In genomic region chr7:91201731-91202130, GRCh38 we compare ENCODE assay signal across 19 cellular contexts.
DNase-seq lines count a peak whose midpoint lies in the region; ATAC-seq and TF ChIP-seq lines count a peak whose summit lies in the region.
"Had no signal": no experiment of that assay in that cellular context is flagged by ENCODE, and none has a peak within 500 bp of the region (broad histone marks: within the 10 kb centered on the region; RNA-seq: fewer than 3 reads in every experiment).

No MANE protein-coding gene starts in this region.

- no peaks in the 10 kb centered on the region for H3K36me3 ChIP-seq in Peyer's patch
- H3K36me3 ChIP-seq: HAP-1 had no signal

- no peaks in the 10 kb centered on the region for H3K27me3 ChIP-seq in Peyer's patch

- DNase-seq in NCI-H1092 (lab: John Stamatoyannopoulos, UW) (peak; percentile 82), NCI-H146 treated with DMSO at 0.1 percent for 48 hours (lab: John Stamatoyannopoulos, UW; ENCODE audit: unreplicated experiment) (peak; percentile 81), NCI-H345 treated with DMSO at 0.1 percent for 48 hours (lab: John Stamatoyannopoulos, UW; ENCODE audit: unreplicated experiment) (peak; percentile 44), glutamatergic neuron (no peak), OCI-M1 (lab: John Stamatoyannopoulos, UW) (no peak), Peyer's patch (no peak)
- DNase-seq in central memory CD4-positive, alpha-beta T cell, result no peak
- DNase-seq: activated CD4-positive, alpha-beta T cell treated with anti-CD3 and anti-CD28 coated beads for 4 hours; activated T-cell treated with anti-CD3 and anti-CD28 coated beads, Interleukin-2, amount 50 U/mL, for 24 hours; C1 segment of cervical spinal cord; Caco-2; DMS79 treated with DMSO at 0.1 percent for 48 hours; GF-D8; left ventricle myocardium superior; naive B cell; NCI-H1694 treated with DMSO at 0.1 percent for 48 hours; stimulated activated naive CD4-positive, alpha-beta T cell treated with Interleukin-2 at 50 U/mL for 16 hours had no signal

- TF ChIP-seq POLR2A in Peyer's patch (IDR thresholded peaks at IDR 0.05), result no peak

- H3K36me3 Mint-ChIP-seq in glutamatergic neuron (ENCODE audit: unreplicated experiment), result peaks cover 4% of the 10 kb centered on the region

- no peak for TF ChIP-seq CTCF in glutamatergic neuron (IDR thresholded peaks at IDR 0.05; ENCODE audit: partially characterized antibody, unreplicated experiment)
- no peak for TF ChIP-seq CTCF in Peyer's patch (IDR thresholded peaks at IDR 0.05)

- no peak overlapping the region for H3K4me3 Mint-ChIP-seq in glutamatergic neuron (ENCODE audit: unreplicated experiment)
- H3K4me3 Mint-ChIP-seq: activated T-cell treated with anti-CD3 and anti-CD28 coated beads, Interleukin-2, amount 50 U/mL, for 24 hours; naive B cell had no signal

- H3K4me1 Mint-ChIP-seq in glutamatergic neuron (ENCODE audit: low read depth, unreplicated experiment), result peaks cover 10% of the 10 kb centered on the region

- peaks cover 5% of the 10 kb centered on the region for H3K9me3 Mint-ChIP-seq in glutamatergic neuron (ENCODE audit: unreplicated experiment)
- H3K9me3 Mint-ChIP-seq: activated T-cell treated with anti-CD3 and anti-CD28 coated beads, Interleukin-2, amount 50 U/mL, for 24 hours had no signal

- no peaks in the 10 kb centered on the region for H3K4me1 ChIP-seq in Peyer's patch
- H3K4me1 ChIP-seq: Caco-2, HAP-1 had no signal

- no peak overlapping the region for H3K4me3 ChIP-seq in Peyer's patch
- H3K4me3 ChIP-seq: HAP-1 had no signal

- H3K27ac Mint-ChIP-seq in glutamatergic neuron (ENCODE audit: unreplicated experiment), result peak overlapping the region; percentile 16
- H3K27ac Mint-ChIP-seq: activated T-cell treated with anti-CD3 and anti-CD28 coated beads, Interleukin-2, amount 50 U/mL, for 24 hours had no signal

- no peaks in the 10 kb centered on the region for H3K9me3 ChIP-seq in Peyer's patch
- H3K9me3 ChIP-seq: Caco-2, HAP-1 had no signal

- H3K27me3 Mint-ChIP-seq in glutamatergic neuron (ENCODE audit: unreplicated experiment), result peaks cover 7% of the 10 kb centered on the region
- H3K27me3 Mint-ChIP-seq: activated T-cell treated with anti-CD3 and anti-CD28 coated beads, Interleukin-2, amount 50 U/mL, for 24 hours; naive B cell had no signal

- no peak for ATAC-seq in GM21717 (IDR thresholded peaks at IDR 0.05; ENCODE audit: unreplicated experiment)
- ATAC-seq: left ventricle myocardium superior had no signal

- H3K27ac ChIP-seq in Peyer's patch, result no peak overlapping the region

Comparison
In these comparisons a context has a peak if more than half of its experiments do, and no peak if none do; other contexts are left out.
1. DNase-seq: peak in NCI-H1092 (single experiment), NCI-H146 treated with DMSO at 0.1 percent for 48 hours (single experiment) and NCI-H345 treated with DMSO at 0.1 percent for 48 hours (single experiment); none in glutamatergic neuron (single experiment), OCI-M1 (single experiment), central memory CD4-positive, alpha-beta T cell (single experiment) and Peyer's patch (0 of 3).